ENCODE assay signal across 8 cellular contexts in the genomic region with DNA sequence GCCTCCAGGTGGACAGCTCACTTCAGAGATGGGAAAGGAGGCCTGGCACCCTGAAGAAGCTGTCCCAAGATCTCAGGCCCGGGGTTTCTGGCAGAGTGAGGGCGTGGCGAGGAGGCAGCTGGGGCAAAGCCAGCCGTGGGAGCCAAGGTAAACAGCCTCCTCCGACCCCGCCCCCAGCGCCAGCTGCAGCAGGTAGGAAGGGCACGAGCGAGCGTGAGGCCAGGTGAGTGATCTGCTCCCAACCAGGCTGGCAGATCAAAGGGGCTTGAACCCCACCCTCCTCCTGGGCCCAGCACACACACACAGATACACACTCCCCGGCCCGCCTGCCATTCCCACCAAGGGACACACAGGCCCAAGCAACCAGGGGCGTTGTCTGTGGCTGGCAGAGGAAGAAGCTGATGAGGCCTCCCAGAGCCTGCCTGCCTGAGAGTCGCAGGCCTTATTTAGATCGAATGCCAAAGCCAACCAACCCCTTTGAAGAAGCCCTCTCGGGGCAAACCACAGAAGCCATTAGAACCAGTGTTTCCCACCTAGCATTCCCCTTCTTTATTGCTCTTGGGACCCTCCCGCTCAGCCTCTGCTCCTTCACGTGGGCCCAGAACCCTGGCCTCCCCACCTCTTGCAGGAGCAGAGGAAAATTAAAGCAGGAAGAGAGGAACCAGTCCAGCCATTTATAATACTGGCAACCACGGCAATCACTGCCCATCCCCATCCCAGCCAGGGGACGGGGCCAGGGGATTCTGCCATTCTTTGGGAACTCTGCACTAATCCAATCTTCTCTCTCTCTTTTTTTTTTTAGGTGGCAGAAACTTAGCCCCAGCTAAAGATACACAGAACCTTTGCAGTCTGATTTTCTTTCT. TPM values are rescaled to one million over a fixed set of nuclear protein-coding genes. Genes with fewer than 3 reads are reported as not detected.
A peak's percentile ranks its signal among the peaks of the same experiment; 100 is the strongest.
DNase-seq lines count a peak whose midpoint lies in the region; ATAC-seq, FAIRE-seq and TF ChIP-seq lines count a peak whose summit lies in the region.

No MANE protein-coding gene starts in this region.

- H3K27ac Mint-ChIP-seq in CD4-positive, alpha-beta T cell, result peak overlapping the region; percentile 90

- H3K4me3 ChIP-seq in body of pancreas (no peak overlapping the region), mucosa of descending colon (no peak overlapping the region)

- H3K36me3 ChIP-seq in body of pancreas (replicated peaks in 1 of 2; ENCODE audit: insufficient read depth in 1 of 2, low read depth in 2 of 2) (no peaks in the 10 kb centered on the region), mucosa of descending colon (ENCODE audit: low read depth) (no peaks in the 10 kb centered on the region)

- DNase-seq in CD4-positive, alpha-beta T cell, result peak in 4 of 10 experiments; percentile 45 to 64 (median 50)
- peak; percentile 69 for DNase-seq in NCI-H2029 treated with DMSO at 0.1 percent for 48 hours (lab: John Stamatoyannopoulos, UW)
- DNase-seq in body of pancreas, result peak; percentile 95 to 98 (median 96)
- DNase-seq in mucosa of descending colon, result peak; percentile 90 to 93 (median 90)
- DNase-seq in urothelium cell line (ENCODE audit: low spot score), result no peak
- no peak for DNase-seq in stimulated activated CD4-positive, alpha-beta T cell treated with anti-CD3 and anti-CD28 coated beads, Interleukin-4, amount 100 ng/mL, for 1 hour
- no peak for DNase-seq in GM03348 (ENCODE audit: low spot score)

- WGBS in body of pancreas, 2 donors, result 18 to 43% methylated on average over 5 to 20 of the region's 20 CpGs

- peak in 2 of 3 donors; percentile 36 to 53 for TF ChIP-seq POLR2A in body of pancreas (IDR thresholded peaks at IDR 0.05)

- POLR2A ChIA-PET in CD4-positive, alpha-beta T cell (lab: Charles Lee), result interaction anchor here (0.7 to 8.8 kb wide), 8 partner anchors 8 to 289 kb away, joined by 3 to 96 read pairs (median 6); a partner anchor contains a TSS

- H3K27me3 ChIP-seq in CD4-positive, alpha-beta T cell (ENCODE audit: control insufficient read depth, insufficient read depth, low read length), result peaks cover 17% of the 10 kb centered on the region
- H3K27me3 ChIP-seq in body of pancreas, result no peaks in the 10 kb centered on the region

- H3K27me3 Mint-ChIP-seq in CD4-positive, alpha-beta T cell, result peaks cover 28% of the 10 kb centered on the region

- H3K36me3 Mint-ChIP-seq in CD4-positive, alpha-beta T cell (ENCODE audit: low read depth), result peaks cover 12% of the 10 kb centered on the region

- H3K4me1 Mint-ChIP-seq in CD4-positive, alpha-beta T cell (ENCODE audit: low read depth), result peaks cover 75% of the 10 kb centered on the region

- no peak for FAIRE-seq in urothelium cell line (lab: Jason Lieb, UNC)

- H3K27ac ChIP-seq in CD4-positive, alpha-beta T cell (ENCODE audit: low read depth, low read length), result peak overlapping the region; percentile 52
- H3K27ac ChIP-seq in body of pancreas, result peak overlapping the region; percentile 68 to 87 (median 80)

- no peak for TF ChIP-seq CTCF in CD4-positive, alpha-beta T cell (IDR thresholded peaks at IDR 0.05)
- TF ChIP-seq CTCF in body of pancreas (IDR thresholded peaks at IDR 0.05) (peak in 1 of 7 experiments; percentile 1), mucosa of descending colon (IDR thresholded peaks at IDR 0.05) (no peak)

- CTCF ChIA-PET in CD4-positive, alpha-beta T cell (lab: Charles Lee), result interaction anchor here (0.6 to 2.8 kb wide), 5 partner anchors 11 to 483 kb away, joined by 3 to 8 read pairs (median 3); no protein-coding TSS in a partner anchor

- ATAC-seq in CD4-positive, alpha-beta T cell (ENCODE audit: poor library complexity), result no peak
- peak; percentile 62 for ATAC-seq in body of pancreas
- ATAC-seq in mucosa of descending colon, result peak; percentile 78
- ATAC-seq in HG03196 (IDR thresholded peaks at IDR 0.05; ENCODE audit: unreplicated experiment), result no peak

- H3K4me3 Mint-ChIP-seq in CD4-positive, alpha-beta T cell, result peak overlapping the region; percentile 95

- no peaks in the 10 kb centered on the region for H3K9me3 ChIP-seq in CD4-positive, alpha-beta T cell (ENCODE audit: control insufficient read depth, low read length)
- no peaks in the 10 kb centered on the region for H3K9me3 ChIP-seq in body of pancreas
- H3K9me3 ChIP-seq in mucosa of descending colon, result no peaks in the 10 kb centered on the region

- no peaks in the 10 kb centered on the region for H3K9me3 Mint-ChIP-seq in CD4-positive, alpha-beta T cell

- H3K4me1 ChIP-seq in body of pancreas (peaks cover 84% of the 10 kb centered on the region), mucosa of descending colon (ENCODE audit: low read depth) (peaks cover 74% of the 10 kb centered on the region)

- intact Hi-C loops in CD4-positive, alpha-beta T cell (cut with DNase I, micrococcal nuclease), result loop anchor here (2.0 to 10.0 kb wide), 5 partner anchors 67 to 265 kb away; a partner anchor contains a TSS
- intact Hi-C loops in body of pancreas (cut with DNase I), result loop anchor here (5.0 kb wide), 1 partner anchor 73 kb away; no protein-coding TSS in a partner anchor
- intact Hi-C loops in mucosa of descending colon (cut with DNase I, micrococcal nuclease), result no loop called here

RNA-seq across cellular contexts. Expression of a gene that starts 5.0 kb away (rescaled TPM):
- total RNA-seq in CD4-positive, alpha-beta T cell, result under 1 TPM; 0.45 to 0.69 TPM
- total RNA-seq in body of pancreas (10 to 100 TPM in 1 of 2 donors, 1 to 10 TPM in 1; 7.0 to 15.8 TPM), mucosa of descending colon (10 to 100 TPM in 1 of 3 donors, 1 to 10 TPM in 2; 1.8 to 16.6 (median 5.4) TPM)

Comparison
In these comparisons a context has a peak if more than half of its experiments do, and no peak if none do; other contexts are left out.
1. ATAC-seq: peak in body of pancreas (single experiment) and mucosa of descending colon (single experiment); none in CD4-positive, alpha-beta T cell (single experiment) and HG03196 (single experiment).
2. DNase-seq: peak in NCI-H2029 treated with DMSO at 0.1 percent for 48 hours (single experiment), body of pancreas (4 of 4) and mucosa of descending colon (3 of 3); none in urothelium cell line (single experiment), stimulated activated CD4-positive, alpha-beta T cell treated with anti-CD3 and anti-CD28 coated beads, Interleukin-4, amount 100 ng/mL, for 1 hour (single experiment) and GM03348 (single experiment).
3. intact Hi-C loops: an anchor here in CD4-positive, alpha-beta T cell (2.0 to 10.0 kb wide) and body of pancreas (5.0 kb wide); none called in mucosa of descending colon.